In the genomic region with DNA sequence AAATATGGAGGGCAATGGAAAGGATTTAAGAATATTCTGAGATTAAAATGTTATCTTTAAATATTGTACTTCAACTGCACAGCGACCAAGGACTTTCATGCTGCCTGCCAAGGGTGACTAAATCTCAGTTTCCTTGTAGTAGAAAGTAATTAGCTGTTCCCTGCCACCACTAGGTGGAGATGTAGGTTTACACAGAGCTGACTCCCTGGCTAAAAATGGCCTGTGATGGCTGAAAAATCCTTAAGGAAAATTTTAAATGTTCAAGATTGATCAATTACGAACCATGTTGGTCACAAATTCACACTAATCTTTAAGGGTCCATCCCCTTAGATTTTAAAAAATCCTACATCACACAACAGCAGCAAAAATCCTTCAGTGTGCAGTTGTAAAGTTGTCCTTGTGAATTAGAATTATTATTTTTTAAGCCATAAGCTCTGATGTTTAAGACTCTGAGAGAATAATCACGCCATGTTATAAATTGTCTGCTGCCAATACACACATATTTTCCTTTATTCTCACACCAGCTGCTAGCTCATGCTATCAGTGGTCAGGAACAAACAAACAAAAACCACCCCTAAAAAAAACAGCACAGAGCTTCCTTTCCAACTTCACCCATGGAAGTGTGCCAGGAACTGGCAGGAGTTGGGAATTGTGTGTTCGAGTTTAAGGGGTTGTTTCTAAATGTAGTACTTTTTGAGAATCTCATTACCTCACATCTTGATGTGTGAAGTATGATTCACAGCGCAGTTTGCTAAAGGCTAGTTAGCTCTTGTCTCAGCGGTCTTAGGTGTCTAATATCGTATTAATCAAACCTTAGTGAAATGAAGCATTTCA, we compare ENCODE assay signal across 7 cellular contexts.
DNase-seq lines count a peak whose midpoint lies in the region; ATAC-seq and TF ChIP-seq lines count a peak whose summit lies in the region.

No MANE protein-coding gene starts in this region.

- H3K27ac Mint-ChIP-seq in T-cell: no peak overlapping the region

- TF ChIP-seq CTCF in GM10248 (IDR thresholded peaks at IDR 0.05; ENCODE audit: control extremely low read depth, extremely low read depth, low read depth, missing control alignments): peak; percentile 76

- H3K36me3 Mint-ChIP-seq in T-cell: no peaks in the 10 kb centered on the region

- H3K4me1 Mint-ChIP-seq in T-cell: no peaks in the 10 kb centered on the region

- POLR2A ChIA-PET in GM10248 (lab: Yijun Ruan, JAX): no interaction called here
- POLR2A ChIA-PET in T-cell (lab: Charles Lee): no interaction called here

- H3K4me3 Mint-ChIP-seq in T-cell: no peak overlapping the region

- CTCF ChIA-PET in GM10248 (lab: Yijun Ruan, JAX) (interaction anchor here (0.6 to 2.5 kb wide), 28 partner anchors 8 to 1783 kb away, joined by 3 to 31 read pairs (median 4); no protein-coding TSS in a partner anchor), T-cell (lab: Charles Lee) (interaction anchor here (0.6 to 1.0 kb wide), 3 partner anchors 31 to 1688 kb away, joined by 3 read pairs; no protein-coding TSS in a partner anchor)

- no peaks in the 10 kb centered on the region for H3K9me3 Mint-ChIP-seq in T-cell

- ATAC-seq in SK-N-SH treated with all-trans-retinoic acid at 6 μM for 48 hours (peak; percentile 84), T-cell (replicated peaks in 1 of 4) (no peak)

- H3K27me3 Mint-ChIP-seq in T-cell: peaks cover 0 to 3% of the 10 kb centered on the region in 2 donors

- DNase-seq in GM10248 (ENCODE audit: extremely low spot score): peak; percentile 40
- peak; percentile 65 for DNase-seq in H4 (ENCODE audit: low spot score)
- peak; percentile 45 for DNase-seq in NAMALWA (ENCODE audit: low spot score)
- DNase-seq in foreskin melanocyte: peak; percentile 32
- peak; percentile 75 for DNase-seq in renal cortical epithelial cell (ENCODE audit: low read depth)
- DNase-seq in T-cell: no peak

TF ChIP-seq in SK-N-SH treated with all-trans-retinoic acid at 6 μM for 48 hours, 23 proteins besides CTCF, POLR2A, EP300 and RAD21:
- no peak for TF ChIP-seq ESRRG (CRISPR knock-in tag; IDR thresholded peaks at IDR 0.05)
- TF ChIP-seq ZNF8 (CRISPR knock-in tag; IDR thresholded peaks at IDR 0.05): no peak
- TF ChIP-seq OSR1 (CRISPR knock-in tag; IDR thresholded peaks at IDR 0.05): no peak
TF ChIP-seq in SK-N-SH treated with all-trans-retinoic acid at 6 μM for 48 hours: peak in this region for 0.

Comparison
In these comparisons a context has a peak if more than half of its experiments do, and no peak if none do; other contexts are left out.
1. DNase-seq: peak in GM10248 (single experiment), H4 (single experiment), NAMALWA (single experiment), foreskin melanocyte (single experiment) and renal cortical epithelial cell (single experiment); none in T-cell (0 of 34).